Comparison of ENCODE assay signal across 1 cellular context in the genomic region with DNA sequence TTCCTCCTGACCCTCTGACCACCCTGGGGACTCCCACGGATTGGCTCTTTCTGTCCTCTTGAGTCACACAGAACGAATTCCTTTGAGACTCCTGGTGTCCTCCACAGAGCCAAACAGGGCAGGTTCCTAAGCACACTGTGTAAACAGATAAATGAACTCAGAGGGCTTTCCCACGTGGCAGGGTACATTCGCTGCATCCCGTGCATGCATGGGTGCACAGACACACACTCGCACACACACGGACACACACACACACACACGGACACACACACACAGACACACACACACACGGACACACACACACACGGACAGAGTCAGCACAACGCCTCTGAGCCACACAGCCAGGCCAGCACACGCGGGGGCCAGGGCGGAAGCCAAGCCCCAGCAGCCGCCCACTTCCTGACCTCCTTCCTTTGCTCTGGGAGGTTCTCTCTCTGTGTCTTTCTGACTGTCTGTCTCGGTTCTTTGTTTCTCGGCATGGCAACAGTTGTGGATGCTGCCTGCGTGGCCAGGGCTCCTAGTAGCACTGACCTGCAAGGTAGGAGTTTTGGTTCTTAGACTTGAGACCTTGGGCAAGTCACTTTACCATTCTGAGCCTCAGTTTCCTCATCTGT.
TF ChIP-seq lines count a peak whose summit lies in the region.

No MANE protein-coding gene starts in this region.

TF ChIP-seq in GM23338, 12 proteins besides CTCF, POLR2A, EP300 and RAD21:
- no peak for TF ChIP-seq CREB1 (CRISPR knock-in tag; IDR thresholded peaks at IDR 0.05; ENCODE audit: low read depth)
- no peak for TF ChIP-seq ZNF331 (CRISPR knock-in tag; IDR thresholded peaks at IDR 0.05; ENCODE audit: low read depth)
- TF ChIP-seq EZH2 (IDR thresholded peaks at IDR 0.05; ENCODE audit: low read depth, unreplicated experiment): no peak
